Comparison of ENCODE assay signal across 9 cellular contexts in the genomic region with DNA sequence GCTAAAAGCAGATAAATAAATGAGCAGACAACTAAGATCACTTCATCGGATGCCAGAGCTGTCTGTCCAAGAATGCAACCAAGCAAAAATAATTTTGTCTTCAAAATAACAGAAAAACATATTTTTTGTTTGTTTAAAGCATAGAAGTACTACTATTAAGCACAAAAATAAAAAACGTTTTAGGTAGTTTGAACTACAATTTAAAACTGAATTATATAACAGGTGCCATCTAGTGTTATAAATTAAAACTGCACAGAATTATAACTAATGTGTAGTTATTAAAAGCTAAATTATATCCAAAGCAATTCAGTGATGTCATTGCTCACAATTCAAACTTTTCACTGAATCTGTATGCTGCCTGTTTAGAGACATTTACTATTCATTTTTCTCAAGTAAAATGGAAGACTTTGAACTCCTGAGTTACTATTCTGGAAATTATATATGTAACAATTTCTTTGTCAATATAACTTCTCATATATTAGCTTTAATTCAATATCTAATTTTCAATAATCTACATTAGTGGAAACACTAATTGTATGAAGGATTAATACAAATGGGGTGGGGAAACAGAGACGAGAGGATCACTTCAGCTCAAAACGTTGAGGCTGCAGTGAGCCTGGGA. TPM values are rescaled to one million over a fixed set of nuclear protein-coding genes. Genes with fewer than 3 reads are reported as not detected.
A peak's percentile ranks its signal among the peaks of the same experiment; 100 is the strongest.
DNase-seq lines count a peak whose midpoint lies in the region; ATAC-seq and TF ChIP-seq lines count a peak whose summit lies in the region.
"Had no signal": no experiment of that assay in that cellular context is flagged by ENCODE, and none has a peak within 500 bp of the region (broad histone marks: within the 10 kb centered on the region; RNA-seq: fewer than 3 reads in every experiment).

No MANE protein-coding gene starts in this region.

- no peak overlapping the region for H3K4me3 Mint-ChIP-seq in Calu3 (ENCODE audit: low read depth, unreplicated experiment)
- no peak overlapping the region for H3K4me3 Mint-ChIP-seq in MCF 10A (ENCODE audit: unreplicated experiment)

- TF ChIP-seq CTCF in Calu3 (IDR thresholded peaks at IDR 0.05; ENCODE audit: unreplicated experiment) (peak; percentile 21), MM.1S (IDR thresholded peaks at IDR 0.05; ENCODE audit: low read length) (peak; percentile 57), MCF 10A (IDR thresholded peaks at IDR 0.05; ENCODE audit: unreplicated experiment) (peak; percentile 41)

- CTCF ChIA-PET in Calu3 (lab: Charles Lee) (interaction anchor here (0.8 to 2.1 kb wide), 5 partner anchors 13 to 230 kb away, joined by 3 to 25 read pairs (median 4); a partner anchor contains a TSS), MCF 10A (lab: Yijun Ruan, JAX) (interaction anchor here (0.5 to 6.0 kb wide), 24 partner anchors 9 to 1182 kb away, joined by 3 to 80 read pairs (median 4); a partner anchor contains a TSS)

- H3K9me3 Mint-ChIP-seq in Calu3 (ENCODE audit: low read depth, unreplicated experiment) = no peaks in the 10 kb centered on the region
- no peaks in the 10 kb centered on the region for H3K9me3 Mint-ChIP-seq in MCF 10A (ENCODE audit: unreplicated experiment)

- H3K36me3 ChIP-seq in MM.1S (replicated peaks; ENCODE audit: insufficient read depth, low read length) = no peaks in the 10 kb centered on the region

- H4K20me1 ChIP-seq in MM.1S (ENCODE audit: insufficient read depth, low read length) = no peaks in the 10 kb centered on the region

- intact Hi-C loops in Calu3 (cut with micrococcal nuclease; ENCODE audit: unreplicated experiment) (loop anchor here (1.0 to 5.0 kb wide), 2 partner anchors 165 to 222 kb away; no protein-coding TSS in a partner anchor), MCF 10A (cut with micrococcal nuclease) (loop anchor here (1.0 to 10.0 kb wide), 3 partner anchors 222 to 1300 kb away; no protein-coding TSS in a partner anchor)

- H3K36me3 Mint-ChIP-seq in Calu3 (ENCODE audit: insufficient read depth, unreplicated experiment) (peaks cover 17% of the 10 kb centered on the region), MCF 10A (ENCODE audit: insufficient read depth, unreplicated experiment) (peaks cover 50% of the 10 kb centered on the region)

- no peaks in the 10 kb centered on the region for H3K27me3 ChIP-seq in MM.1S (replicated peaks; ENCODE audit: insufficient read depth, low read length)

- peaks cover 5% of the 10 kb centered on the region; the same call in 1 of the 2 replicates for H3K79me2 ChIP-seq in MM.1S (ENCODE audit: low read length)

- H3K27ac ChIP-seq in MM.1S (ENCODE audit: low read length) = no peak overlapping the region
- H3K27ac ChIP-seq: epithelial cell of prostate had no signal

- no peak overlapping the region for H2AFZ ChIP-seq in MM.1S (ENCODE audit: low read length)

- no peak for ATAC-seq in GM19455 (IDR thresholded peaks at IDR 0.05; ENCODE audit: unreplicated experiment)
- ATAC-seq in GM21529 (IDR thresholded peaks at IDR 0.05; ENCODE audit: unreplicated experiment) = no peak

- H3K4me1 Mint-ChIP-seq in Calu3 (ENCODE audit: low read depth, unreplicated experiment) = no peaks in the 10 kb centered on the region
- no peaks in the 10 kb centered on the region for H3K4me1 Mint-ChIP-seq in MCF 10A (ENCODE audit: insufficient read depth, unreplicated experiment)

- H3K9me3 ChIP-seq in MM.1S (replicated peaks; ENCODE audit: insufficient read depth, low read length) = no peaks in the 10 kb centered on the region

- no peaks in the 10 kb centered on the region for H3K27me3 Mint-ChIP-seq in Calu3 (ENCODE audit: unreplicated experiment)
- H3K27me3 Mint-ChIP-seq in MCF 10A (ENCODE audit: insufficient read depth, unreplicated experiment) = no peaks in the 10 kb centered on the region

- H3F3A ChIP-seq in MM.1S (ENCODE audit: insufficient read depth, low read length) = peaks cover 15% of the 10 kb centered on the region

- 0 out of 2 replicates have a peak overlapping the region, but pooled peaks have one; percentile 50 for H3K4me2 ChIP-seq in MM.1S (ENCODE audit: low read depth, low read length)

- POLR2A ChIA-PET in MCF 10A (lab: Yijun Ruan, JAX) = interaction anchor here (0.9 to 1.2 kb wide), 3 partner anchors 26 to 229 kb away, joined by 3 to 11 read pairs (median 3); no protein-coding TSS in a partner anchor

- DNase-seq in Calu3 (no peak), MM.1S (peak; percentile 14), MCF 10A (ENCODE audit: unreplicated experiment) (peak; percentile 11), myocyte (ENCODE audit: low read depth) (peak; percentile 36), DMS153 treated with DMSO at 0.1 percent for 48 hours (lab: John Stamatoyannopoulos, UW; ENCODE audit: unreplicated experiment) (no peak), OCI-M2 (lab: John Stamatoyannopoulos, UW; ENCODE audit: unreplicated experiment) (no peak)

- no peak overlapping the region for H3K4me3 ChIP-seq in MM.1S (ENCODE audit: low read length)

- BruUV-seq in Calu3 (replicated peaks; lab: Mats Ljungman, UMichigan) (no TSS peak), MCF 10A (replicated peaks; lab: Mats Ljungman, UMichigan) (no TSS peak)

- H3K27ac Mint-ChIP-seq in Calu3 (ENCODE audit: unreplicated experiment) (no peak overlapping the region), MCF 10A (ENCODE audit: low read depth, unreplicated experiment) (no peak overlapping the region)

- H3K4me1 ChIP-seq in MM.1S (ENCODE audit: low read length) = peaks cover 25% of the 10 kb centered on the region

- no peaks in the 10 kb centered on the region for H3K9me2 ChIP-seq in MM.1S (replicated peaks; ENCODE audit: insufficient read depth, low read length)

- no peak overlapping the region for H3K9ac ChIP-seq in MM.1S (ENCODE audit: low read length)

RNA-seq across cellular contexts. Expression of a gene that starts 29.5 kb away (rescaled TPM):
- total RNA-seq in Calu3 (2022) (25.0 and 25.2 TPM in 2 replicates), MCF 10A (2022) (13.9 and 15.1 TPM in 2 replicates), myocyte (12.4 and 18.6 TPM in 2 replicates)
- 3.0 TPM for polyA plus RNA-seq in myocyte (2012)

RNA-seq across cellular contexts. Expression of a gene that starts 29.9 kb away (rescaled TPM):
- total RNA-seq in Calu3 (2022) (19.4 and 23.0 TPM in 2 replicates), MCF 10A (2022) (14.3 and 19.2 TPM in 2 replicates), myocyte (9.2 and 12.2 TPM in 2 replicates)
- polyA plus RNA-seq in myocyte (2012) = 5.7 TPM

RNA-seq across cellular contexts. Expression of a gene that starts 43.7 kb away (rescaled TPM):
- 0.42 and 0.61 TPM in 2 replicates for total RNA-seq in Calu3 (2022)
- not detected in 2 replicates for total RNA-seq in MCF 10A (2022)
- not detected in 2 replicates for total RNA-seq in myocyte
- not detected for polyA plus RNA-seq in myocyte (2012)

Comparison
In these comparisons a context has a peak if more than half of its experiments do, and no peak if none do; other contexts are left out.
1. DNase-seq: peak in MM.1S (single experiment), MCF 10A (single experiment) and myocyte (single experiment); none in Calu3 (single experiment), DMS153 treated with DMSO at 0.1 percent for 48 hours (single experiment) and OCI-M2 (single experiment).
2. Peak in every context shown above with its lines, with median percentiles within 50 percentile points of each other: CTCF ChIP-seq.